In the genomic region with DNA sequence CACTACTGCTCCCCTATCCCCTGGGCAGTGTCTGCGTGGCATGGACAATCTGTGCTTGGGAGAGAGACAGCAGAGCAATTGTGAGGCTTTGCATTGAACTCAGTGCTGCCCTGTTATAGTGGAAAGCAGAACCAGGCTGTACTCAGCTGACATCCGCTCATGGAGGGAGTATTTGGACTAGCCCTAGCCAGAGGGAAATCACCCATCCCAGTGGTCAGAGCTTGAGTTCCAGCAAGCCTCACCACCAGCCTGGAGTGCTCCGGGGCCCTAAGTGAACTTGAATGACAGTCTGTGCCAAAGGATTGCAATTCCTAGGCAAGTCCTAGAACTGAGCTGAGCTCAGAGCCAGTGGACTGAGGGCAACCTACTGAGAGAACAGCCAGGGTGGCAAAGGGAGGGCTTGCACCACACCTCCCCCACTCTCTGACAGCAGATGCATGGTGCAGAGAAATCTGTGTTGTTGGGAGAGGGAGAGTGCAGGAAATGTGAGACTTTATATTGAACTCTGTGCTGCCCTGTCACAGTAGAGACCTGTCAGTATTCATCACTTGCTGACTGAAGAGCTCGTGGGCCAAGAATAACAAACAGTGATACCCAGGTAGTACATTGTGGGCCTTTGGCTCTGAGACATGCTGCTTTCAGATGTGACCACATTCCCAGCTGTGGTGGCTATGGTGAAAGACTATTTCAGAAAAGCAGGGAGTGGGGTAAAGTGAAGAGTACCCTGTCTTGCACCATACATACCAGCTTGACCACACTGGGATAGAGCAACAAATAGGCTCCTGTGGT, we compare ENCODE assay signal across 19 cellular contexts.
"Had no signal": no experiment of that assay in that cellular context is flagged by ENCODE, and none has a peak within 500 bp of the region (broad histone marks: within the 10 kb centered on the region; RNA-seq: fewer than 3 reads in every experiment).

No MANE protein-coding gene starts in this region.

- H3K4me3 ChIP-seq: colonic mucosa, hepatocyte, SK-N-MC, smooth muscle cell had no signal

- DNase-seq: activated CD4-positive, alpha-beta T cell treated with anti-CD3 and anti-CD28 coated beads for 36 hours; activated CD8-positive, alpha-beta memory T cell treated with anti-CD3 and anti-CD28 coated beads, Interleukin-2, amount 50 U/mL, for 48 hours; activated CD8-positive, alpha-beta T cell treated with anti-CD3 and anti-CD28 coated beads, Interleukin-2, amount 10 ng/mL, durations not matched to agents 7 days and 5 days; activated naive CD8-positive, alpha-beta T cell treated with anti-CD3 and anti-CD28 coated beads, Interleukin-2, amount 10 ng/mL, durations not matched to agents 7 days and 5 days; aorta; colonic mucosa; kidney; midbrain; naive B cell; nucleus accumbens; stimulated activated CD4-positive, alpha-beta T cell treated with anti-CD3 and anti-CD28 coated beads, Interleukin-1b, Interleukin-23, amount 100 ng/mL, for 48 hours; stimulated activated naive CD4-positive, alpha-beta T cell treated with Interleukin-2 at 50 U/mL for 16 hours; T-cell; T1000; trophoblast cell had no signal

- H3K9me3 ChIP-seq: colonic mucosa had no signal

- H3K27ac ChIP-seq: colonic mucosa, hepatocyte, SK-N-MC, VCaP had no signal

- H2AFZ ChIP-seq: hepatocyte had no signal

- H3K27me3 ChIP-seq: colonic mucosa, hepatocyte had no signal

- H3K27ac Mint-ChIP-seq: activated CD4-positive, alpha-beta T cell treated with anti-CD3 and anti-CD28 coated beads for 36 hours; activated CD8-positive, alpha-beta T cell treated with anti-CD3 and anti-CD28 coated beads, Interleukin-2, amount 10 ng/mL, durations not matched to agents 7 days and 5 days; activated naive CD8-positive, alpha-beta T cell treated with anti-CD3 and anti-CD28 coated beads, Interleukin-2, amount 10 ng/mL, durations not matched to agents 7 days and 5 days; naive B cell; T-cell had no signal

- H3K4me2 ChIP-seq: hepatocyte, smooth muscle cell had no signal

- H3K4me1 Mint-ChIP-seq: activated CD4-positive, alpha-beta T cell treated with anti-CD3 and anti-CD28 coated beads for 36 hours; activated naive CD8-positive, alpha-beta T cell treated with anti-CD3 and anti-CD28 coated beads, Interleukin-2, amount 10 ng/mL, durations not matched to agents 7 days and 5 days; naive B cell; T-cell had no signal

- H3K79me2 ChIP-seq: hepatocyte had no signal

- H3K9me3 Mint-ChIP-seq: activated naive CD8-positive, alpha-beta T cell treated with anti-CD3 and anti-CD28 coated beads, Interleukin-2, amount 10 ng/mL, durations not matched to agents 7 days and 5 days had no signal

- H3K4me3 Mint-ChIP-seq: activated CD4-positive, alpha-beta T cell treated with anti-CD3 and anti-CD28 coated beads for 36 hours; activated CD8-positive, alpha-beta T cell treated with anti-CD3 and anti-CD28 coated beads, Interleukin-2, amount 10 ng/mL, durations not matched to agents 7 days and 5 days; activated naive CD8-positive, alpha-beta T cell treated with anti-CD3 and anti-CD28 coated beads, Interleukin-2, amount 10 ng/mL, durations not matched to agents 7 days and 5 days; naive B cell; T-cell had no signal

- H3K36me3 ChIP-seq: colonic mucosa had no signal

- ATAC-seq: activated CD4-positive, alpha-beta T cell treated with anti-CD3 and anti-CD28 coated beads for 36 hours; activated CD8-positive, alpha-beta T cell treated with anti-CD3 and anti-CD28 coated beads, Interleukin-2, amount 10 ng/mL, durations not matched to agents 7 days and 5 days; T-cell had no signal

- H3K4me1 ChIP-seq: colonic mucosa had no signal

- H3K36me3 Mint-ChIP-seq: activated naive CD8-positive, alpha-beta T cell treated with anti-CD3 and anti-CD28 coated beads, Interleukin-2, amount 10 ng/mL, durations not matched to agents 7 days and 5 days; naive B cell; T-cell had no signal
